ENCODE assay signal across 1 cellular context in genomic region chr1:2227341-2228156, GRCh38.
TF ChIP-seq lines count a peak whose summit lies in the region.

No MANE protein-coding gene starts in this region.

TF ChIP-seq in HepG2, 621 proteins besides CTCF, POLR2A, EP300 and RAD21 (continued from another document and continues in another):
- TF ChIP-seq, protein P1, sequence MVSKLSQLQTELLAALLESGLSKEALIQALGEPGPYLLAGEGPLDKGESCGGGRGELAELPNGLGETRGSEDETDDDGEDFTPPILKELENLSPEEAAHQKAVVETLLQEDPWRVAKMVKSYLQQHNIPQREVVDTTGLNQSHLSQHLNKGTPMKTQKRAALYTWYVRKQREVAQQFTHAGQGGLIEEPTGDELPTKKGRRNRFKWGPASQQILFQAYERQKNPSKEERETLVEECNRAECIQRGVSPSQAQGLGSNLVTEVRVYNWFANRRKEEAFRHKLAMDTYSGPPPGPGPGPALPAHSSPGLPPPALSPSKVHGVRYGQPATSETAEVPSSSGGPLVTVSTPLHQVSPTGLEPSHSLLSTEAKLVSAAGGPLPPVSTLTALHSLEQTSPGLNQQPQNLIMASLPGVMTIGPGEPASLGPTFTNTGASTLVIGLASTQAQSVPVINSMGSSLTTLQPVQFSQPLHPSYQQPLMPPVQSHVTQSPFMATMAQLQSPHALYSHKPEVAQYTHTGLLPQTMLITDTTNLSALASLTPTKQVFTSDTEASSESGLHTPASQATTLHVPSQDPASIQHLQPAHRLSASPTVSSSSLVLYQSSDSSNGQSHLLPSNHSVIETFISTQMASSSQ (IDR thresholded peaks at IDR 0.05; ENCODE audit: low read depth), result no peak
- TF ChIP-seq, protein P1 (CRISPR knock-in tag; IDR thresholded peaks at IDR 0.05; ENCODE audit: borderline replicate concordance), result no peak; the same call in 1 of the 2 replicates
- TF ChIP-seq PCBP2 (optimal IDR thresholded peaks at IDR 0.05; ENCODE audit: low read depth, low read length, poor library complexity, severe bottlenecking) (no peak), YEATS4 (CRISPR knock-in tag; IDR thresholded peaks at IDR 0.05; ENCODE audit: borderline replicate concordance) (peak; percentile 81; the same call in 1 of the 2 replicates), KLF6 (CRISPR knock-in tag; IDR thresholded peaks at IDR 0.05) (0 out of 2 replicates have a peak, but pooled peaks have one; percentile 10), ZFY (CRISPR knock-in tag; IDR thresholded peaks at IDR 0.05) (peak; percentile 71), HNF4G (IDR thresholded peaks at IDR 0.05; ENCODE audit: borderline replicate concordance, low read depth, low read length) (peak; percentile 90), HNF4G (CRISPR knock-in tag; IDR thresholded peaks at IDR 0.05; ENCODE audit: borderline replicate concordance, low read depth) (no peak), CBX2 (IDR thresholded peaks at IDR 0.05; ENCODE audit: low read depth, low read length) (no peak), CBX2 (CRISPR knock-in tag; IDR thresholded peaks at IDR 0.05; ENCODE audit: low read depth) (no peak), ZNF143 (CRISPR knock-in tag; IDR thresholded peaks at IDR 0.05) (no peak), ZKSCAN5 (CRISPR knock-in tag; IDR thresholded peaks at IDR 0.05) (no peak), ZNF766 (CRISPR knock-in tag; IDR thresholded peaks at IDR 0.05; ENCODE audit: borderline replicate concordance) (no peak), NR2F6 (IDR thresholded peaks at IDR 0.05) (no peak), NR2F6 (CRISPR knock-in tag; IDR thresholded peaks at IDR 0.05) (no peak), RFX5 (IDR thresholded peaks at IDR 0.05; ENCODE audit: low read depth, low read length) (peak; percentile 34; the same call in 1 of the 2 replicates), TFE3 (CRISPR knock-in tag; IDR thresholded peaks at IDR 0.05) (0 out of 2 replicates have a peak, but pooled peaks have one; percentile 17), PAF1 (CRISPR knock-in tag; IDR thresholded peaks at IDR 0.05) (no peak), TOPORS (CRISPR knock-in tag; IDR thresholded peaks at IDR 0.05) (no peak), ZNF160 (CRISPR knock-in tag; IDR thresholded peaks at IDR 0.05) (0 out of 2 replicates have a peak, but pooled peaks have one; percentile 17), ZNF777 (CRISPR knock-in tag; IDR thresholded peaks at IDR 0.05) (peak; percentile 97), TEAD3 (CRISPR knock-in tag; optimal IDR thresholded peaks at IDR 0.05; ENCODE audit: borderline replicate concordance) (peak; percentile 77), LBX2 (CRISPR knock-in tag; IDR thresholded peaks at IDR 0.05; ENCODE audit: borderline replicate concordance) (0 out of 2 replicates have a peak, but pooled peaks have one; percentile 36), ZBTB14 (CRISPR knock-in tag; IDR thresholded peaks at IDR 0.05) (peak; percentile 71), ZNF225 (CRISPR knock-in tag; IDR thresholded peaks at IDR 0.05) (0 out of 2 replicates have a peak, but pooled peaks have one; percentile 41), SPEN (CRISPR knock-in tag; IDR thresholded peaks at IDR 0.05; ENCODE audit: low read depth) (peak; percentile 78), SP5 (CRISPR knock-in tag; IDR thresholded peaks at IDR 0.05; ENCODE audit: borderline replicate concordance, low read depth) (peak; percentile 48; the same call in 1 of the 2 replicates), TAF1 (CRISPR knock-in tag; IDR thresholded peaks at IDR 0.05) (peak; percentile 48; the same call in 1 of the 2 replicates), ATF1 (CRISPR knock-in tag; IDR thresholded peaks at IDR 0.05) (no peak), ARID4A (CRISPR knock-in tag; IDR thresholded peaks at IDR 0.05; ENCODE audit: borderline replicate concordance) (peak; percentile 41; the same call in 1 of the 2 replicates), ZHX1 (CRISPR knock-in tag; IDR thresholded peaks at IDR 0.05; ENCODE audit: low read depth) (0 out of 2 replicates have a peak, but pooled peaks have one; percentile 56), SKI (IDR thresholded peaks at IDR 0.05; ENCODE audit: partially characterized antibody) (peak; percentile 87), RBFOX2 (IDR thresholded peaks at IDR 0.05; ENCODE audit: low read depth, low read length) (peak; percentile 84), PRDM15 (CRISPR knock-in tag; IDR thresholded peaks at IDR 0.05) (no peak)
- TF ChIP-seq, protein P2, sequence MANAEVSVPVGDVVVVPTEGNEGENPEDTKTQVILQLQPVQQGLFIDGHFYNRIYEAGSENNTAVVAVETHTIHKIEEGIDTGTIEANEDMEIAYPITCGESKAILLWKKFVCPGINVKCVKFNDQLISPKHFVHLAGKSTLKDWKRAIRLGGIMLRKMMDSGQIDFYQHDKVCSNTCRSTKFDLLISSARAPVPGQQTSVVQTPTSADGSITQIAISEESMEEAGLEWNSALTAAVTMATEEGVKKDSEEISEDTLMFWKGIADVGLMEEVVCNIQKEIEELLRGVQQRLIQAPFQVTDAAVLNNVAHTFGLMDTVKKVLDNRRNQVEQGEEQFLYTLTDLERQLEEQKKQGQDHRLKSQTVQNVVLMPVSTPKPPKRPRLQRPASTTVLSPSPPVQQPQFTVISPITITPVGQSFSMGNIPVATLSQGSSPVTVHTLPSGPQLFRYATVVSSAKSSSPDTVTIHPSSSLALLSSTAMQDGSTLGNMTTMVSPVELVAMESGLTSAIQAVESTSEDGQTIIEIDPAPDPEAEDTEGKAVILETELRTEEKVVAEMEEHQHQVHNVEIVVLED (CRISPR knock-in tag; IDR thresholded peaks at IDR 0.05; ENCODE audit: borderline replicate concordance), result peak; percentile 78
- TF ChIP-seq, protein P3, sequence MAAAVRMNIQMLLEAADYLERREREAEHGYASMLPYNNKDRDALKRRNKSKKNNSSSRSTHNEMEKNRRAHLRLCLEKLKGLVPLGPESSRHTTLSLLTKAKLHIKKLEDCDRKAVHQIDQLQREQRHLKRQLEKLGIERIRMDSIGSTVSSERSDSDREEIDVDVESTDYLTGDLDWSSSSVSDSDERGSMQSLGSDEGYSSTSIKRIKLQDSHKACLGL (CRISPR knock-in tag; IDR thresholded peaks at IDR 0.05), result peak; percentile 44; the same call in 1 of the 2 replicates
- TF ChIP-seq, protein P4, sequence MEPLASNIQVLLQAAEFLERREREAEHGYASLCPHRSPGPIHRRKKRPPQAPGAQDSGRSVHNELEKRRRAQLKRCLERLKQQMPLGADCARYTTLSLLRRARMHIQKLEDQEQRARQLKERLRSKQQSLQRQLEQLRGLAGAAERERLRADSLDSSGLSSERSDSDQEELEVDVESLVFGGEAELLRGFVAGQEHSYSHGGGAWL (CRISPR knock-in tag; IDR thresholded peaks at IDR 0.05), result 0 out of 2 replicates have a peak, but pooled peaks have one; percentile 16
